Comparison of ENCODE assay signal across 27 cellular contexts in genomic region chr21:40208960-40209359, GRCh38.
DNase-seq lines count a peak whose midpoint lies in the region; ATAC-seq, FAIRE-seq and TF ChIP-seq lines count a peak whose summit lies in the region.
"Had no signal": no experiment of that assay in that cellular context is flagged by ENCODE, and none has a peak within 500 bp of the region (broad histone marks: within the 10 kb centered on the region; RNA-seq: fewer than 3 reads in every experiment).

No MANE protein-coding gene starts in this region.

- H3K4me3 ChIP-seq in kidney (ENCODE audit: low read length in 2 of 2), result no peak overlapping the region
- H3K4me3 ChIP-seq: A549, GM23338 had no signal

- DNase-seq in NCI-H1436 treated with DMSO at 0.1 percent for 48 hours (lab: John Stamatoyannopoulos, UW), result peak; percentile 58
- DNase-seq in NCI-H2107 treated with DMSO at 0.1 percent for 48 hours (lab: John Stamatoyannopoulos, UW; ENCODE audit: unreplicated experiment), result peak; percentile 61
- peak; percentile 2 for DNase-seq in NCI-H748 treated with DMSO at 0.1 percent for 48 hours (lab: John Stamatoyannopoulos, UW)
- peak; percentile 26 for DNase-seq in retina
- DNase-seq in cardiac septum (ENCODE audit: low spot score), result no peak
- DNase-seq in kidney, result no peak
- DNase-seq: AML-193; C1 segment of cervical spinal cord; Caco-2; CD4-positive, alpha-beta memory T cell; DMS79; EL; GDM1; H9; KBM-7; MV-4-11; NCI-H1105; NCI-H1694 treated with DMSO at 0.1 percent for 48 hours; NCI-H510A; NCI-H69; SK-N-SH; SW 1271 had no signal

- intact Hi-C loops in cardiac septum (cut with DNase I) (no loop called here), kidney (cut with DNase I) (no loop called here)

- no peak overlapping the region for H3K9ac ChIP-seq in kidney (ENCODE audit: low read length in 2 of 2)
- H3K9ac ChIP-seq: SK-N-SH had no signal

- H3K36me3 ChIP-seq in kidney (ENCODE audit: control insufficient read depth in 1 of 2, insufficient read depth in 2 of 2, low read length in 2 of 2), result no peaks in the 10 kb centered on the region

- no peak for TF ChIP-seq CTCF in kidney (IDR thresholded peaks at IDR 0.05; ENCODE audit: borderline replicate concordance, extremely low read depth, insufficient read depth)

- no peak for ATAC-seq in HG03342 (IDR thresholded peaks at IDR 0.05; ENCODE audit: unreplicated experiment)
- ATAC-seq: A549, GM23338 had no signal

- FAIRE-seq in kidney (lab: Jason Lieb, UNC), result no peak
- FAIRE-seq: A549, GM12891, RCC 7860 had no signal

- H3K9me3 ChIP-seq in kidney (ENCODE audit: control insufficient read depth in 1 of 2, low read length in 2 of 2), result no peaks in the 10 kb centered on the region
- H3K9me3 ChIP-seq: A549, Caco-2, SK-N-SH had no signal

- no peaks in the 10 kb centered on the region for H3K4me1 ChIP-seq in kidney (ENCODE audit: control insufficient read depth in 1 of 2, insufficient read depth in 1 of 2, low read depth in 1 of 2, low read length in 2 of 2)
- H3K4me1 ChIP-seq: A549, Caco-2 had no signal

- H3K27ac ChIP-seq in kidney (ENCODE audit: low read depth in 2 of 2, low read length in 2 of 2), result no peak overlapping the region
- H3K27ac ChIP-seq: A549 had no signal

Comparison
In these comparisons a context has a peak if more than half of its experiments do, and no peak if none do; other contexts are left out.
1. DNase-seq: peak in NCI-H1436 treated with DMSO at 0.1 percent for 48 hours (single experiment), NCI-H2107 treated with DMSO at 0.1 percent for 48 hours (single experiment), NCI-H748 treated with DMSO at 0.1 percent for 48 hours (single experiment) and retina (single experiment); none in cardiac septum (single experiment) and kidney (single experiment).